Comparison of ENCODE assay signal across 18 cellular contexts in genomic region chr6:111743318-111743717, GRCh38.
DNase-seq lines count a peak whose midpoint lies in the region; ATAC-seq and TF ChIP-seq lines count a peak whose summit lies in the region.
"Had no signal": no experiment of that assay in that cellular context is flagged by ENCODE, and none has a peak within 500 bp of the region (broad histone marks: within the 10 kb centered on the region; RNA-seq: fewer than 3 reads in every experiment).

No MANE protein-coding gene starts in this region.

- H3K4me1 ChIP-seq in lower lobe of right lung: peaks cover 64% of the 10 kb centered on the region
- peaks cover 22 to 63% (median 31%) of the 10 kb centered on the region in 5 donors for H3K4me1 ChIP-seq in subcutaneous abdominal adipose tissue (ENCODE audit: control insufficient read depth in 5 of 5, insufficient read depth in 5 of 5, low read length in 5 of 5)
- H3K4me1 ChIP-seq in left lung: peaks cover 4 to 50% of the 10 kb centered on the region in 2 donors

- peak overlapping the region; percentile 22 for H3K27ac Mint-ChIP-seq in activated naive CD4-positive, alpha-beta T cell treated with anti-CD3 and anti-CD28 coated beads for 36 hours
- H3K27ac Mint-ChIP-seq in activated naive CD4-positive, alpha-beta T cell treated with anti-CD3 and anti-CD28 coated beads, Interleukin-2, amount 50 U/mL, for 72 hours: no peak overlapping the region
- peak overlapping the region in 1 of 2 donors; percentile 34 for H3K27ac Mint-ChIP-seq in stimulated activated naive CD8-positive, alpha-beta T cell treated with anti-CD3 and anti-CD28 coated beads, Interleukin-15, amount 100 ng/mL, for 72 hours
- H3K27ac Mint-ChIP-seq: activated T-helper 1 cell treated with anti-CD3 and anti-CD28 coated beads, Interleukin-12 subunit alpha, Interleukin-12 subunit beta, Interleukin-2, Interleukin-4 antibody, amounts not matched to agents 30 ng/mL and 10 ng/mL and 1 ng/mL, durations not matched to agents 14 hours and 24 hours and 36 hours had no signal

- H3K4me3 ChIP-seq in lower lobe of right lung (no peak overlapping the region), subcutaneous abdominal adipose tissue (ENCODE audit: low read depth in 1 of 5, low read length in 5 of 5) (peak overlapping the region in 1 of 5 donors; percentile 24), left lung (no peak overlapping the region)
- H3K4me3 ChIP-seq: K562, SK-N-MC had no signal

- no peaks in the 10 kb centered on the region for H3K36me3 ChIP-seq in lower lobe of right lung
- H3K36me3 ChIP-seq in subcutaneous abdominal adipose tissue (ENCODE audit: control insufficient read depth in 5 of 5, insufficient read depth in 5 of 5, low read length in 5 of 5): peaks cover 0 to 10% (median 0%) of the 10 kb centered on the region in 5 donors
- H3K36me3 ChIP-seq in left lung: no peaks in the 10 kb centered on the region

- H3K4me1 Mint-ChIP-seq in activated naive CD4-positive, alpha-beta T cell treated with anti-CD3 and anti-CD28 coated beads for 36 hours (ENCODE audit: low read depth): peaks cover 87% of the 10 kb centered on the region
- H3K4me1 Mint-ChIP-seq in stimulated activated naive CD8-positive, alpha-beta T cell treated with anti-CD3 and anti-CD28 coated beads, Interleukin-15, amount 100 ng/mL, for 72 hours: peaks cover 94% of the 10 kb centered on the region

- H3K9ac ChIP-seq in subcutaneous abdominal adipose tissue (ENCODE audit: low read length in 5 of 5): no peak overlapping the region

- H3K9me3 Mint-ChIP-seq in activated naive CD4-positive, alpha-beta T cell treated with anti-CD3 and anti-CD28 coated beads for 36 hours: no peaks in the 10 kb centered on the region
- no peaks in the 10 kb centered on the region for H3K9me3 Mint-ChIP-seq in activated naive CD4-positive, alpha-beta T cell treated with anti-CD3 and anti-CD28 coated beads, Interleukin-2, amount 50 U/mL, for 72 hours
- no peaks in the 10 kb centered on the region for H3K9me3 Mint-ChIP-seq in stimulated activated naive CD8-positive, alpha-beta T cell treated with anti-CD3 and anti-CD28 coated beads, Interleukin-15, amount 100 ng/mL, for 72 hours
- H3K9me3 Mint-ChIP-seq: activated T-helper 1 cell treated with anti-CD3 and anti-CD28 coated beads, Interleukin-12 subunit alpha, Interleukin-12 subunit beta, Interleukin-2, Interleukin-4 antibody, amounts not matched to agents 30 ng/mL and 10 ng/mL and 1 ng/mL, durations not matched to agents 14 hours and 24 hours and 36 hours; H9; naive B cell had no signal

- ATAC-seq in activated naive CD4-positive, alpha-beta T cell treated with anti-CD3 and anti-CD28 coated beads, Interleukin-2, amount 50 U/mL, for 72 hours: no peak
- ATAC-seq in lower lobe of right lung (no peak), left lung (no peak)
- no peak for ATAC-seq in stimulated activated naive CD8-positive, alpha-beta T cell treated with anti-CD3 and anti-CD28 coated beads, Interleukin-15, amount 100 ng/mL, for 72 hours
- ATAC-seq: K562 had no signal

- no peak overlapping the region for H3K4me3 Mint-ChIP-seq in activated naive CD4-positive, alpha-beta T cell treated with anti-CD3 and anti-CD28 coated beads for 36 hours
- no peak overlapping the region for H3K4me3 Mint-ChIP-seq in stimulated activated naive CD8-positive, alpha-beta T cell treated with anti-CD3 and anti-CD28 coated beads, Interleukin-15, amount 100 ng/mL, for 72 hours
- H3K4me3 Mint-ChIP-seq: activated T-helper 1 cell treated with anti-CD3 and anti-CD28 coated beads, Interleukin-12 subunit alpha, Interleukin-12 subunit beta, Interleukin-2, Interleukin-4 antibody, amounts not matched to agents 30 ng/mL and 10 ng/mL and 1 ng/mL, durations not matched to agents 14 hours and 24 hours and 36 hours; H9; naive B cell had no signal

- H3K36me3 Mint-ChIP-seq in activated naive CD4-positive, alpha-beta T cell treated with anti-CD3 and anti-CD28 coated beads for 36 hours (ENCODE audit: low read depth): peaks cover 54% of the 10 kb centered on the region
- peaks cover 42 to 71% of the 10 kb centered on the region in 2 donors for H3K36me3 Mint-ChIP-seq in activated naive CD4-positive, alpha-beta T cell treated with anti-CD3 and anti-CD28 coated beads, Interleukin-2, amount 50 U/mL, for 72 hours
- H3K36me3 Mint-ChIP-seq: naive B cell had no signal

- TF ChIP-seq CTCF in lower lobe of right lung (IDR thresholded peaks at IDR 0.05): no peak
- no peak for TF ChIP-seq CTCF in left lung (IDR thresholded peaks at IDR 0.05)

- H3K27ac ChIP-seq in caudate nucleus (ENCODE audit: low read depth, low read length): peak overlapping the region; percentile 76
- peak overlapping the region; percentile 51 for H3K27ac ChIP-seq in lower lobe of right lung
- peak overlapping the region; percentile 61 for H3K27ac ChIP-seq in subcutaneous abdominal adipose tissue (ENCODE audit: low read depth, low read length)
- peak overlapping the region in 1 of 2 donors; percentile 45 for H3K27ac ChIP-seq in left lung
- H3K27ac ChIP-seq: SK-N-MC had no signal

- H3K27me3 ChIP-seq in lower lobe of right lung (ENCODE audit: low read depth): no peaks in the 10 kb centered on the region
- H3K27me3 ChIP-seq in subcutaneous abdominal adipose tissue (ENCODE audit: control insufficient read depth in 5 of 5, insufficient read depth in 4 of 5, low read length in 5 of 5): no peaks in the 10 kb centered on the region
- no peaks in the 10 kb centered on the region for H3K27me3 ChIP-seq in left lung

- H3K27me3 Mint-ChIP-seq in activated naive CD4-positive, alpha-beta T cell treated with anti-CD3 and anti-CD28 coated beads for 36 hours (ENCODE audit: low read depth): no peaks in the 10 kb centered on the region
- H3K27me3 Mint-ChIP-seq in stimulated activated naive CD8-positive, alpha-beta T cell treated with anti-CD3 and anti-CD28 coated beads, Interleukin-15, amount 100 ng/mL, for 72 hours: no peaks in the 10 kb centered on the region
- H3K27me3 Mint-ChIP-seq: naive B cell had no signal

- H3K9me3 ChIP-seq in lower lobe of right lung: no peaks in the 10 kb centered on the region
- no peaks in the 10 kb centered on the region for H3K9me3 ChIP-seq in subcutaneous abdominal adipose tissue (ENCODE audit: control insufficient read depth in 5 of 5, low read length in 5 of 5)
- H3K9me3 ChIP-seq in left lung: no peaks in the 10 kb centered on the region

- DNase-seq in activated naive CD4-positive, alpha-beta T cell treated with anti-CD3 and anti-CD28 coated beads for 36 hours: no peak
- DNase-seq in activated naive CD4-positive, alpha-beta T cell treated with anti-CD3 and anti-CD28 coated beads, Interleukin-2, amount 50 U/mL, for 72 hours (ENCODE audit: low spot score in 2 of 2): no peak
- DNase-seq in caudate nucleus (lab: John Stamatoyannopoulos, UW) (no peak), lower lobe of right lung (no peak), left lung (no peak), hippocampal formation (lab: John Stamatoyannopoulos, UW) (no peak)
- DNase-seq in stimulated activated naive CD8-positive, alpha-beta T cell treated with anti-CD3 and anti-CD28 coated beads, Interleukin-15, amount 100 ng/mL, for 72 hours: no peak
- DNase-seq: ACHN; amniotic stem cell; DND-41; naive B cell; NCI-H1092 treated with DMSO at 0.1 percent for 48 hours; stimulated activated naive CD4-positive, alpha-beta T cell had no signal

- intact Hi-C loops in activated naive CD4-positive, alpha-beta T cell treated with anti-CD3 and anti-CD28 coated beads for 36 hours (cut with micrococcal nuclease): loop anchor here (2.0 kb wide), 1 partner anchor 19 kb away; no protein-coding TSS in a partner anchor
- intact Hi-C loops in lower lobe of right lung (cut with DNase I) (no loop called here), left lung (cut with DNase I) (no loop called here)

- CTCF ChIA-PET in activated naive CD4-positive, alpha-beta T cell treated with anti-CD3 and anti-CD28 coated beads for 36 hours (lab: Charles Lee): no interaction called here
